ENCODE assay signal across 10 cellular contexts in the genomic region with DNA sequence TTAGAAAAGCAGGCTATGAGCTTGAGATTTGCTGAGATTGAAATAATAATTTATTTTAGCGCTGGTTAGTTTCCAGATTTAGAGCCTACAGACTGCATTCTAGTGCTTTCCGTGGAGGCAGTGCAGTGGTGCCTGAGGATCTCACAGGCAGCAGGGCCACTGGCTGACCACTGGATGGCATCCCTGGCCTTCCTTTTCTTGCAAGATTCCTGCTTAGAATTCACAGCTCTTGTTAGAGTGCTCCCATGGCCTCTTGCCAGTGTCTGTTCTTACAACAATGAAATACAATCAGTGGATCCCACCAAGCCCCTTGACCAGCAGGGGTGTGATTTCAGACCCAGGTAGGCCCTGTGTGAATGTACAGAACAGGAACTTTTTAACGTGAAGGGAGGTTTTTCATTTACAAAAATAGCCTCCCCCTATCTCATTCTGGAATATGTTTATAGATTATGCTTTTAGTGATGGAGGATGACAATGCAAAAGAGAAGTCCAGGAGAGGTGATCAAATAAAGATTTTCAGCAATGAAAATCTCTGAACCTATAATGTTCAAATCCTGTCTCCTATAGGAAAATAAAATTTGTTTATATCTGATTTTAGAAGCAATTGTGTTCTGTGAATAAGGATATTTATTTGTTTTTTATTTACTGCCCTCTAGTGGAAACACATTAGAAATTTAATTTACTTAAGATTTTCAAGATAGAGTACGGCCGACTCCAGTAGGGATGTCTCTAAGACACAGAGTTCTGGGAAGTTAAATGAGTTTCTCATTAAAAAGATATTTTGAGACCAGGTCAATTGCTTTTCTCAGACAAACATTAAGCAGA.
DNase-seq lines count a peak whose midpoint lies in the region; TF ChIP-seq lines count a peak whose summit lies in the region.
"Had no signal": no experiment of that assay in that cellular context is flagged by ENCODE, and none has a peak within 500 bp of the region (broad histone marks: within the 10 kb centered on the region; RNA-seq: fewer than 3 reads in every experiment).

No MANE protein-coding gene starts in this region.

- H3K27ac Mint-ChIP-seq in endothelial cell (ENCODE audit: unreplicated experiment), result no peak overlapping the region
- H3K27ac Mint-ChIP-seq: activated naive CD8-positive, alpha-beta T cell treated with anti-CD3 and anti-CD28 coated beads, Interleukin-2, amount 10 ng/mL, durations not matched to agents 7 days and 5 days; naive thymus-derived CD8-positive, alpha-beta T cell had no signal

- no peaks in the 10 kb centered on the region for H3K4me1 ChIP-seq in uterus

- H3K4me3 ChIP-seq in uterus, result no peak overlapping the region

- H3K27me3 ChIP-seq in uterus, result no peaks in the 10 kb centered on the region

- H3K27me3 Mint-ChIP-seq in endothelial cell (ENCODE audit: unreplicated experiment), result no peaks in the 10 kb centered on the region
- H3K27me3 Mint-ChIP-seq: activated naive CD8-positive, alpha-beta T cell treated with anti-CD3 and anti-CD28 coated beads, Interleukin-2, amount 10 ng/mL, durations not matched to agents 7 days and 5 days had no signal

- no peaks in the 10 kb centered on the region for H3K9me3 ChIP-seq in uterus

- intact Hi-C loops in posterior cingulate gyrus (cut with DNase I), result no loop called here
- intact Hi-C loops in uterus (cut with DNase I; ENCODE audit: low total_unique reads), result no loop called here

- no peaks in the 10 kb centered on the region for H3K36me3 Mint-ChIP-seq in endothelial cell (ENCODE audit: low read depth, unreplicated experiment)
- H3K36me3 Mint-ChIP-seq: activated naive CD8-positive, alpha-beta T cell treated with anti-CD3 and anti-CD28 coated beads, Interleukin-2, amount 10 ng/mL, durations not matched to agents 7 days and 5 days had no signal

- H3K4me1 Mint-ChIP-seq in endothelial cell (ENCODE audit: unreplicated experiment), result no peaks in the 10 kb centered on the region
- H3K4me1 Mint-ChIP-seq: activated naive CD8-positive, alpha-beta T cell treated with anti-CD3 and anti-CD28 coated beads, Interleukin-2, amount 10 ng/mL, durations not matched to agents 7 days and 5 days; naive thymus-derived CD8-positive, alpha-beta T cell had no signal

- TF ChIP-seq POLR2A in uterus (IDR thresholded peaks at IDR 0.05), result no peak

- H3K9me3 Mint-ChIP-seq in endothelial cell (ENCODE audit: unreplicated experiment), result no peaks in the 10 kb centered on the region

- H3K36me3 ChIP-seq in uterus, result no peaks in the 10 kb centered on the region

- no peak overlapping the region for H3K4me3 Mint-ChIP-seq in endothelial cell (ENCODE audit: unreplicated experiment)
- H3K4me3 Mint-ChIP-seq: activated naive CD8-positive, alpha-beta T cell treated with anti-CD3 and anti-CD28 coated beads, Interleukin-2, amount 10 ng/mL, durations not matched to agents 7 days and 5 days; naive thymus-derived CD8-positive, alpha-beta T cell had no signal

- H3K27ac ChIP-seq in uterus, result no peak overlapping the region

- TF ChIP-seq CTCF in endothelial cell (IDR thresholded peaks at IDR 0.05; ENCODE audit: unreplicated experiment) (peak; percentile 55), uterus (IDR thresholded peaks at IDR 0.05) (no peak)

- DNase-seq in DMS 273 (lab: John Stamatoyannopoulos, UW; ENCODE audit: unreplicated experiment) (peak; percentile 5), DMS 273 treated with DMSO at 0.1 percent for 48 hours (lab: John Stamatoyannopoulos, UW) (no peak), NCI-H69 (lab: John Stamatoyannopoulos, UW) (peak; percentile 48), endothelial cell (ENCODE audit: low spot score) (peak; percentile 42), posterior cingulate gyrus (peak; percentile 39 to 94 (median 62)), uterus (no peak)
- DNase-seq in activated CD4-positive, CD25-positive, alpha-beta regulatory T cell treated with anti-CD3 and anti-CD28 coated beads, Interleukin-2, amount 50 U/mL, for 72 hours, result no peak
- no peak for DNase-seq in stimulated activated CD8-positive, alpha-beta memory T cell treated with anti-CD3 and anti-CD28 coated beads, Interleukin-4, amount 100 ng/mL, for 48 hours
- DNase-seq: activated naive CD8-positive, alpha-beta T cell treated with anti-CD3 and anti-CD28 coated beads, Interleukin-2, amount 10 ng/mL, durations not matched to agents 7 days and 5 days; naive thymus-derived CD8-positive, alpha-beta T cell had no signal

Comparison
In these comparisons a context has a peak if more than half of its experiments do, and no peak if none do; other contexts are left out.
1. DNase-seq: peak in DMS 273 (single experiment), NCI-H69 (single experiment), endothelial cell (single experiment) and posterior cingulate gyrus (10 of 10); none in DMS 273 treated with DMSO at 0.1 percent for 48 hours (single experiment), uterus (0 of 2), activated CD4-positive, CD25-positive, alpha-beta regulatory T cell treated with anti-CD3 and anti-CD28 coated beads, Interleukin-2, amount 50 U/mL, for 72 hours (single experiment) and stimulated activated CD8-positive, alpha-beta memory T cell treated with anti-CD3 and anti-CD28 coated beads, Interleukin-4, amount 100 ng/mL, for 48 hours (single experiment).